Comparison of ENCODE assay signal across 8 cellular contexts in genomic region chr21:36384885-36385232, GRCh38. TPM values are rescaled to one million over a fixed set of nuclear protein-coding genes. Genes with fewer than 3 reads are reported as not detected.
DNase-seq lines count a peak whose midpoint lies in the region; TF ChIP-seq lines count a peak whose summit lies in the region.

No MANE protein-coding gene starts in this region.

- no peaks in the 10 kb centered on the region for H3K9me3 Mint-ChIP-seq in activated T-cell treated with anti-CD3 and anti-CD28 coated beads, Interleukin-2, amount 50 U/mL, for 24 hours

- intact Hi-C loops in testis (cut with DNase I; ENCODE audit: low total_unique reads) = no loop called here

- H3K79me2 ChIP-seq in OCI-LY3 (ENCODE audit: low read length) = peaks cover 13% of the 10 kb centered on the region

- no peak for TF ChIP-seq POLR2A in testis (IDR thresholded peaks at IDR 0.05)

- peak overlapping the region; percentile 98 for H3K4me3 ChIP-seq in OCI-LY3 (ENCODE audit: low read length)
- H3K4me3 ChIP-seq in fibroblast of pulmonary artery (replicated peaks; ENCODE audit: low read depth, low read length) = peak overlapping the region; percentile 60
- H3K4me3 ChIP-seq in testis = peak overlapping the region; percentile 73 to 75

- WGBS in testis, 2 donors = 29 to 35% methylated on average over 4 to 8 of the region's 8 CpGs

- H3K36me3 Mint-ChIP-seq in activated T-cell treated with anti-CD3 and anti-CD28 coated beads, Interleukin-2, amount 50 U/mL, for 24 hours (ENCODE audit: low read depth) = peaks cover 41% of the 10 kb centered on the region

- H3K27me3 ChIP-seq in OCI-LY3 (ENCODE audit: low read depth, low read length) = no peaks in the 10 kb centered on the region
- H3K27me3 ChIP-seq in testis = no peaks in the 10 kb centered on the region

- H4K20me1 ChIP-seq in OCI-LY3 (ENCODE audit: insufficient read depth, low read length) = no peaks in the 10 kb centered on the region

- no peak overlapping the region for H2AFZ ChIP-seq in OCI-LY3 (ENCODE audit: low read depth, low read length)

- H3K4me2 ChIP-seq in OCI-LY3 (ENCODE audit: low read length) = no peak overlapping the region

- H3K9me3 ChIP-seq in OCI-LY3 (ENCODE audit: insufficient read depth, low read length) (no peaks in the 10 kb centered on the region), testis (no peaks in the 10 kb centered on the region)

- H3K4me3 Mint-ChIP-seq in activated T-cell treated with anti-CD3 and anti-CD28 coated beads, Interleukin-2, amount 50 U/mL, for 24 hours = peak overlapping the region; percentile 50

- peaks cover 6% of the 10 kb centered on the region for H3K36me3 ChIP-seq in OCI-LY3 (replicated peaks; ENCODE audit: low read depth, low read length)
- H3K36me3 ChIP-seq in testis (ENCODE audit: low read depth, missing control alignments) = no peaks in the 10 kb centered on the region

- H3K27me3 Mint-ChIP-seq in activated T-cell treated with anti-CD3 and anti-CD28 coated beads, Interleukin-2, amount 50 U/mL, for 24 hours = no peaks in the 10 kb centered on the region

- no peak overlapping the region for H3K27ac Mint-ChIP-seq in activated T-cell treated with anti-CD3 and anti-CD28 coated beads, Interleukin-2, amount 50 U/mL, for 24 hours

- no peak for DNase-seq in activated T-cell treated with anti-CD3 and anti-CD28 coated beads, Interleukin-2, amount 50 U/mL, for 24 hours
- no peak for DNase-seq in activated T-cell treated with anti-CD3 and anti-CD28 coated beads, Interleukin-2, amount 50 U/mL, for 1 hour
- no peak for DNase-seq in fibroblast of pulmonary artery (ENCODE audit: low read depth)
- DNase-seq in testis = no peak
- DNase-seq in substantia nigra (lab: John Stamatoyannopoulos, UW) = no peak
- DNase-seq in nucleus accumbens (lab: John Stamatoyannopoulos, UW) = no peak
- no peak for DNase-seq in HPDE6-E6E7 (ENCODE audit: extremely low spot score)

- no peak overlapping the region for H3K27ac ChIP-seq in OCI-LY3 (ENCODE audit: low read length)
- H3K27ac ChIP-seq in testis = no peak overlapping the region
- H3K27ac ChIP-seq in substantia nigra (ENCODE audit: low read depth, low read length, poor library complexity, severe bottlenecking) = no peak overlapping the region

- H3K4me1 ChIP-seq in OCI-LY3 (ENCODE audit: low read length) (peaks cover 19% of the 10 kb centered on the region), testis (no peaks in the 10 kb centered on the region)

- no peak for TF ChIP-seq CTCF in OCI-LY3 (IDR thresholded peaks at IDR 0.05; ENCODE audit: low read depth, low read length)
- TF ChIP-seq CTCF in fibroblast of pulmonary artery (IDR thresholded peaks at IDR 0.05; ENCODE audit: low read length, missing control alignments) = no peak
- TF ChIP-seq CTCF in testis (IDR thresholded peaks at IDR 0.05) = no peak

- peaks cover 25% of the 10 kb centered on the region for H3K4me1 Mint-ChIP-seq in activated T-cell treated with anti-CD3 and anti-CD28 coated beads, Interleukin-2, amount 50 U/mL, for 24 hours (ENCODE audit: low read depth)

- H3K9ac ChIP-seq in OCI-LY3 (ENCODE audit: low read length) = no peak overlapping the region

RNA-seq across cellular contexts. Expression of gene CHAF1B, which starts 0.3 kb away (rescaled TPM):
- total RNA-seq in testis = 1 to 10 TPM; 5.2 to 6.2 TPM
- 6.5 TPM for polyA plus RNA-seq in testis (ENCODE audit: insufficient read depth, low read depth, low replicate concordance)
